ENCODE assay signal across 8 cellular contexts in the genomic region with DNA sequence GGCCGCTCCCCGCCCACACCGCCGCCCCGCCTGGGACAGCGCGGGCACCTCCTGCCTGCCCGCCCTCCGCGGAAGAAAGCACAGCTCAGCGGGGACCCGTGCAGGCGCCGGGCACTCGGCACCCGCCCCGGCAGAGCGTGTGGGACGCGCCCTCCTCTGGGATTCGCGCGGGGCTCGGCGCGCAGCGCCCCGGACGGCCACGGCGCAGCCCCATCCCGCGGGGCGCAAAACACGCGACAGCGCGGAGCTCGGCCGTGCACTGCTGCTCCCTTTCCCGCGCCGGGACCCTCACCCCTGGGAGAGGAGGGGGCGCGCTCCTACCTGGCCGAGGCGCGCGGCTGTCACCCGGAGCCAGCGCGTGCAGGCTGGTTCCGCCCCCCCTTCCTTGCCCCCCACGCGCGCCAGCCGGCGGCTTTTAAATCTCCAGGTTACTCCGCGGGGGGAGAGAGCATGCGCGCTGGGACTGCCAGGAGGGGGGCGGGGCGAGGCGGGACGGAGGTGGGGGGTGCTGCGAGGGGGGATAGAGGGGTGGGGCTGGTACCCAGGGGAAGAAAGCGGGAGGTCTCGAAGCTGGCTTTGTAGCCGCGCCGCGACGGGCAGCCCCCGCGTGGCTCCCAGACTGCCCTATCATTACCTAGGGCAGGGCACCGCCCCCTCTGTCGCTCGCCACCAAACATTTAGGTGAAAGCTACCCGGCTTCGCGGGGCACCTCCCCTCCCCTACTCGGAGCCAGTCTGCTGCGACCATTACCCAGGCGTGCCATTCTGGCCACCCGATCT. TPM values are rescaled to one million over a fixed set of nuclear protein-coding genes. Genes with fewer than 3 reads are reported as not detected.
DNase-seq lines count a peak whose midpoint lies in the region; ATAC-seq, FAIRE-seq and TF ChIP-seq lines count a peak whose summit lies in the region.
"Had no signal": no experiment of that assay in that cellular context is flagged by ENCODE, and none has a peak within 500 bp of the region (broad histone marks: within the 10 kb centered on the region; RNA-seq: fewer than 3 reads in every experiment).

A gene with protein sequence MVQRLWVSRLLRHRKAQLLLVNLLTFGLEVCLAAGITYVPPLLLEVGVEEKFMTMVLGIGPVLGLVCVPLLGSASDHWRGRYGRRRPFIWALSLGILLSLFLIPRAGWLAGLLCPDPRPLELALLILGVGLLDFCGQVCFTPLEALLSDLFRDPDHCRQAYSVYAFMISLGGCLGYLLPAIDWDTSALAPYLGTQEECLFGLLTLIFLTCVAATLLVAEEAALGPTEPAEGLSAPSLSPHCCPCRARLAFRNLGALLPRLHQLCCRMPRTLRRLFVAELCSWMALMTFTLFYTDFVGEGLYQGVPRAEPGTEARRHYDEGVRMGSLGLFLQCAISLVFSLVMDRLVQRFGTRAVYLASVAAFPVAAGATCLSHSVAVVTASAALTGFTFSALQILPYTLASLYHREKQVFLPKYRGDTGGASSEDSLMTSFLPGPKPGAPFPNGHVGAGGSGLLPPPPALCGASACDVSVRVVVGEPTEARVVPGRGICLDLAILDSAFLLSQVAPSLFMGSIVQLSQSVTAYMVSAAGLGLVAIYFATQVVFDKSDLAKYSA (minus strand): TSS at position 437 of the 779 bp plus-strand sequence. CDS start 15,853 bp downstream, outside the sequence.

- no peaks in the 10 kb centered on the region for H3K79me2 ChIP-seq in MM.1S (ENCODE audit: low read length)

- H3K4me1 Mint-ChIP-seq in naive thymus-derived CD8-positive, alpha-beta T cell: peaks cover 2 to 24% (median 14%) of the 10 kb centered on the region in 4 donors

- no peak within 1 kb of the TSS for H3K9ac ChIP-seq in MM.1S (ENCODE audit: low read length)

- no peaks in the 10 kb centered on the region for H3K9me2 ChIP-seq in MM.1S (replicated peaks; ENCODE audit: insufficient read depth, low read length)

- peak within 1 kb of the TSS; percentile 71 to 88 (median 82) for H3K4me3 Mint-ChIP-seq in naive thymus-derived CD8-positive, alpha-beta T cell

- no peaks in the 10 kb centered on the region for H3F3A ChIP-seq in MM.1S (ENCODE audit: insufficient read depth, low read length)

- no peaks in the 10 kb centered on the region for H3K9me3 Mint-ChIP-seq in naive thymus-derived CD8-positive, alpha-beta T cell

- WGBS in esophagus, 2 donors: 1% methylated on average over 51 to 86 of the region's 86 CpGs

- H3K4me3 ChIP-seq in MM.1S (ENCODE audit: low read length) (peak within 1 kb of the TSS; percentile 66), esophagus (ENCODE audit: low read depth in 1 of 2, low read length in 2 of 2) (peak within 1 kb of the TSS; percentile 69 to 74)

- no peaks in the 10 kb centered on the region for H4K20me1 ChIP-seq in MM.1S (ENCODE audit: insufficient read depth, low read length)

- no peaks in the 10 kb centered on the region for H3K36me3 Mint-ChIP-seq in naive thymus-derived CD8-positive, alpha-beta T cell

- H3K4me2 ChIP-seq in MM.1S (ENCODE audit: low read depth, low read length): peak within 1 kb of the TSS; percentile 97

- H3K4me1 ChIP-seq in MM.1S (ENCODE audit: low read length) (no peaks in the 10 kb centered on the region), esophagus (ENCODE audit: control insufficient read depth in 2 of 2, insufficient read depth in 2 of 2, low read length in 1 of 2) (peaks cover 7 to 13% of the 10 kb centered on the region in 2 donors)

- TF ChIP-seq CTCF in MM.1S (IDR thresholded peaks at IDR 0.05; ENCODE audit: low read length): no peak

- H3K27me3 ChIP-seq in MM.1S (replicated peaks; ENCODE audit: insufficient read depth, low read length): peaks cover 26% of the 10 kb centered on the region
- H3K27me3 ChIP-seq in esophagus (ENCODE audit: control insufficient read depth in 1 of 2, insufficient read depth in 2 of 2, low read length in 2 of 2): no peaks in the 10 kb centered on the region

- peak within 1 kb of the TSS in 6 of 10 donors; percentile 16 to 74 (median 38) for H3K27ac Mint-ChIP-seq in naive thymus-derived CD8-positive, alpha-beta T cell

- peaks cover 0 to 15% (median 5%) of the 10 kb centered on the region in 5 donors for H3K27me3 Mint-ChIP-seq in naive thymus-derived CD8-positive, alpha-beta T cell

- H3K36me3 ChIP-seq in MM.1S (replicated peaks; ENCODE audit: insufficient read depth, low read length) (no peaks in the 10 kb centered on the region), esophagus (ENCODE audit: control insufficient read depth in 2 of 2, insufficient read depth in 2 of 2, low read length in 1 of 2) (no peaks in the 10 kb centered on the region)

- peak; percentile 57 for DNase-seq in GM12892 (ENCODE audit: insufficient read length)
- peak; percentile 43 for DNase-seq in MM.1S
- DNase-seq in activated CD8-positive, alpha-beta memory T cell treated with anti-CD3 and anti-CD28 coated beads for 4 hours (ENCODE audit: low read depth in 2 of 2): peak; percentile 21 to 25
- DNase-seq in naive thymus-derived CD8-positive, alpha-beta T cell: peak in 9 of 10 donors; percentile 21 to 70 (median 34)
- DNase-seq in NCI-H1694 (lab: John Stamatoyannopoulos, UW): no peak

- ATAC-seq in naive thymus-derived CD8-positive, alpha-beta T cell: peak; percentile 75 to 81

- FAIRE-seq in GM12892 (lab: Jason Lieb, UNC): no peak

- POLR2A ChIA-PET in naive thymus-derived CD8-positive, alpha-beta T cell (lab: Charles Lee): interaction anchor here (0.8 to 1.3 kb wide), 5 partner anchors 21 to 89 kb away, joined by 3 to 5 read pairs (median 3); partner anchors contain the start of gene NUCKS1

- peak within 1 kb of the TSS; percentile 69 for H2AFZ ChIP-seq in MM.1S (ENCODE audit: low read length)

- H3K9me3 ChIP-seq in MM.1S (replicated peaks; ENCODE audit: insufficient read depth, low read length): no peaks in the 10 kb centered on the region
- H3K9me3 ChIP-seq in esophagus (ENCODE audit: control insufficient read depth in 2 of 2, insufficient read depth in 1 of 2, low read depth in 1 of 2, low read length in 1 of 2): no peaks in the 10 kb centered on the region

- no peak for TF ChIP-seq POLR2A in GM12892 (IDR thresholded peaks at IDR 0.05; ENCODE audit: low read depth, low read length)

- H3K27ac ChIP-seq in MM.1S (ENCODE audit: low read length): no peak within 1 kb of the TSS
- peak within 1 kb of the TSS; percentile 0 to 65 for H3K27ac ChIP-seq in esophagus (ENCODE audit: low read depth in 2 of 2, low read length in 1 of 2)
- peak within 1 kb of the TSS; percentile 98 for H3K27ac ChIP-seq in temporal lobe (ENCODE audit: low read depth, low read length)
- H3K27ac ChIP-seq: epithelial cell of prostate had no signal

RNA-seq across cellular contexts. Expression of the gene that starts here (rescaled TPM):
- polyA plus RNA-seq in GM12892 (2012; ENCODE audit: missing spikeins): 3.7 TPM
- 1 to 10 TPM in 1 of 2 donors, under 1 TPM in 1; 0.88 to 1.1 TPM for polyA plus RNA-seq in esophagus
- under 1 TPM; 0.25 to 0.36 TPM for total RNA-seq in naive thymus-derived CD8-positive, alpha-beta T cell
- not detected for polyA plus RNA-seq in naive thymus-derived CD8-positive, alpha-beta T cell
- total RNA-seq in temporal lobe: 1.2 TPM

Comparison
In these comparisons a context has a peak if more than half of its experiments do, and no peak if none do; other contexts are left out.
1. Peak in DNase-seq and ATAC-seq in naive thymus-derived CD8-positive, alpha-beta T cell; RNA of the gene not detected or under 1 TPM.